In the genomic region with DNA sequence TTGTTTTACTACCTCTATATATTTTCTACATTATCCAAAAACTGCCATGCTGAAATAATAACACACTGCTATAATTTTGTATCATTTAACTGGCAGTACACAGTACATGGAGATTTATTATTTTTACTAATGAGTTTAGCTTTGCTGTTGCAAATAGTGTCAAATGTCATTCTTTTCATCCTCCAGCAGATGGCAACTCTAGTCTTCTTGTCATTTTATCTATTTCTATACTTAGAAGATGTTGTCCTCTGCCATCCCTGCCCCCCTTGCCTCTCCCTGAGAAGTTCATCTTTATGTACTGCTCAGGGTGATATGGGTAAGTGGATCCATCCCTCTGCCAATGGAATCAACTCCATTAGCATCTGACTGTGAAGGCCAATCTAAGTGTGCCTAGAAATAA, we compare ENCODE assay signal across 10 cellular contexts. TPM values are rescaled to one million over a fixed set of nuclear protein-coding genes. Genes with fewer than 3 reads are reported as not detected.
DNase-seq lines count a peak whose midpoint lies in the region; ATAC-seq and TF ChIP-seq lines count a peak whose summit lies in the region.
"Had no signal": no experiment of that assay in that cellular context is flagged by ENCODE, and none has a peak within 500 bp of the region (broad histone marks: within the 10 kb centered on the region; RNA-seq: fewer than 3 reads in every experiment).

No MANE protein-coding gene starts in this region.

- no peak overlapping the region for H2AK5ac ChIP-seq in IMR-90 (ENCODE audit: low read depth, low read length)

- H3K36me3 ChIP-seq in IMR-90 (ENCODE audit: control insufficient read depth, insufficient read depth, low read length) = no peaks in the 10 kb centered on the region

- H3K18ac ChIP-seq in IMR-90 (ENCODE audit: low read depth, low read length) = no peak overlapping the region

- DNase-seq in AG09309 (ENCODE audit: low read depth) = no peak
- DNase-seq in IMR-90 = peak; percentile 19
- DNase-seq in right cardiac atrium = peak in 1 of 3 donors; percentile 52
- DNase-seq in activated CD4-positive, alpha-beta T cell treated with anti-CD3 and anti-CD28 coated beads, Interleukin-2, amount 10 ng/mL, durations not matched to agents 7 days and 5 days = no peak
- DNase-seq in cortex of kidney (lab: John Stamatoyannopoulos, UW) = no peak
- no peak for DNase-seq in NCI-H2107 (lab: John Stamatoyannopoulos, UW)

- H2BK5ac ChIP-seq in IMR-90 (ENCODE audit: low read depth, low read length, poor library complexity, severe bottlenecking) = no peak overlapping the region

- H3K27ac ChIP-seq in IMR-90 (ENCODE audit: insufficient read depth, low read length) = no peak overlapping the region
- no peak overlapping the region for H3K27ac ChIP-seq in right cardiac atrium (ENCODE audit: low read length)

- H3K4me1 ChIP-seq in IMR-90 (ENCODE audit: control insufficient read depth, insufficient read depth, low read length) = no peaks in the 10 kb centered on the region
- no peaks in the 10 kb centered on the region for H3K4me1 ChIP-seq in right cardiac atrium (ENCODE audit: control insufficient read depth, insufficient read depth, low read length)

- H3K36me3 Mint-ChIP-seq in activated CD4-positive, alpha-beta T cell treated with anti-CD3 and anti-CD28 coated beads, Interleukin-2, amount 10 ng/mL, durations not matched to agents 7 days and 5 days (ENCODE audit: low read depth) = no peaks in the 10 kb centered on the region

- H3K27me3 Mint-ChIP-seq in activated CD4-positive, alpha-beta T cell treated with anti-CD3 and anti-CD28 coated beads, Interleukin-2, amount 10 ng/mL, durations not matched to agents 7 days and 5 days = peaks cover 7% of the 10 kb centered on the region

- H3K9me3 ChIP-seq in IMR-90 (ENCODE audit: control insufficient read depth, insufficient read depth, low read length) = no peaks in the 10 kb centered on the region
- no peaks in the 10 kb centered on the region for H3K9me3 ChIP-seq in right cardiac atrium (ENCODE audit: control insufficient read depth, low read length)

- H2BK15ac ChIP-seq in IMR-90 (ENCODE audit: low read depth, low read length) = no peak overlapping the region

- H4K91ac ChIP-seq in IMR-90 (ENCODE audit: insufficient read depth, low read depth, low read length) = no peak overlapping the region

- no peak overlapping the region for H3K4me2 ChIP-seq in IMR-90 (ENCODE audit: low read depth, low read length)

- no peaks in the 10 kb centered on the region for H3K9me1 ChIP-seq in IMR-90 (ENCODE audit: insufficient read depth, low read length)

- H2AFZ ChIP-seq in IMR-90 (replicated peaks; ENCODE audit: low read length, poor library complexity) = no peak overlapping the region

- CTCF ChIA-PET in IMR-90 (lab: Yijun Ruan, JAX) = interaction anchor here (0.7 to 2.2 kb wide), 4 partner anchors 18 to 174 kb away, joined by 3 to 6 read pairs (median 4); no protein-coding TSS in a partner anchor
- CTCF ChIA-PET in activated CD4-positive, alpha-beta T cell treated with anti-CD3 and anti-CD28 coated beads, Interleukin-2, amount 10 ng/mL, durations not matched to agents 7 days and 5 days (lab: Charles Lee) = no interaction called here

- no peak overlapping the region for H3K14ac ChIP-seq in IMR-90 (replicated peaks; ENCODE audit: low read depth, low read length)

- peak; percentile 46 for TF ChIP-seq RAD21 in IMR-90 (IDR thresholded peaks at IDR 0.05; ENCODE audit: low read length)

- no peak overlapping the region for H3K4ac ChIP-seq in IMR-90 (ENCODE audit: low read depth, low read length)

- H4K5ac ChIP-seq in IMR-90 (ENCODE audit: low read depth, low read length) = no peak overlapping the region

- no peaks in the 10 kb centered on the region for H3K9me3 Mint-ChIP-seq in activated CD4-positive, alpha-beta T cell treated with anti-CD3 and anti-CD28 coated beads, Interleukin-2, amount 10 ng/mL, durations not matched to agents 7 days and 5 days

- no peaks in the 10 kb centered on the region for H4K20me1 ChIP-seq in IMR-90 (ENCODE audit: insufficient read depth, low read length)

- H3K4me3 ChIP-seq in AG09309 (ENCODE audit: control insufficient read depth, low read depth, low read length) = no peak overlapping the region
- no peak overlapping the region for H3K4me3 ChIP-seq in IMR-90 (ENCODE audit: insufficient read depth, low read depth, low read length)
- H3K4me3 ChIP-seq in right cardiac atrium (ENCODE audit: low read length) = no peak overlapping the region

- no peaks in the 10 kb centered on the region for H3K79me1 ChIP-seq in IMR-90 (ENCODE audit: low read depth in 1 of 2, low read length in 2 of 2)

- POLR2A ChIA-PET in IMR-90 (lab: Charles Lee; ENCODE audit: unreplicated experiment) = no interaction called here
- POLR2A ChIA-PET in activated CD4-positive, alpha-beta T cell treated with anti-CD3 and anti-CD28 coated beads, Interleukin-2, amount 10 ng/mL, durations not matched to agents 7 days and 5 days (lab: Charles Lee) = no interaction called here

- ATAC-seq in IMR-90 (ENCODE audit: low read depth) = 0 out of 2 replicates have a peak, but pooled peaks have one; percentile 29
- peak; percentile 91 for ATAC-seq in SK-N-SH treated with all-trans-retinoic acid at 6 μM for 48 hours
- peak; percentile 41 to 55 for ATAC-seq in right cardiac atrium
- ATAC-seq in HG03565 (IDR thresholded peaks at IDR 0.05; ENCODE audit: unreplicated experiment) = no peak

- intact Hi-C loops in IMR-90 (cut with micrococcal nuclease) (loop anchor here (1.0 to 10.0 kb wide), 2 partner anchors 173 to 391 kb away; no protein-coding TSS in a partner anchor), right cardiac atrium (cut with DNase I) (loop anchor here in 3 of 4 donors (2.0 to 5.0 kb wide), 2 partner anchors 171 to 173 kb away; no protein-coding TSS in a partner anchor)

- H2BK20ac ChIP-seq in IMR-90 (ENCODE audit: low read depth, low read length) = no peak overlapping the region

- no peaks in the 10 kb centered on the region for H3K4me1 Mint-ChIP-seq in activated CD4-positive, alpha-beta T cell treated with anti-CD3 and anti-CD28 coated beads, Interleukin-2, amount 10 ng/mL, durations not matched to agents 7 days and 5 days

- no peak overlapping the region for H2BK120ac ChIP-seq in IMR-90 (ENCODE audit: low read depth, low read length)

- dilution Hi-C loops in IMR-90 (cut with HindIII; ENCODE audit: low sequenced_read_pairs, unreplicated experiment) = no loop called here

- no peak overlapping the region for H3K4me3 Mint-ChIP-seq in activated CD4-positive, alpha-beta T cell treated with anti-CD3 and anti-CD28 coated beads, Interleukin-2, amount 10 ng/mL, durations not matched to agents 7 days and 5 days

- H3K23ac ChIP-seq in IMR-90 (ENCODE audit: low read depth, low read length) = no peak overlapping the region

- H2AK9ac ChIP-seq in IMR-90 (replicated peaks; ENCODE audit: low read depth, low read length, poor library complexity) = no peak overlapping the region

- no TSS peak for BruUV-seq in IMR-90 (replicated peaks; lab: Mats Ljungman, UMichigan)

- no peak overlapping the region for H3K9ac ChIP-seq in IMR-90 (ENCODE audit: low read depth, low read length)

- no peak overlapping the region for H4K8ac ChIP-seq in IMR-90 (ENCODE audit: low read depth in 2 of 2, low read length in 2 of 2)

- H3K27me3 ChIP-seq in IMR-90 (ENCODE audit: control insufficient read depth, insufficient read depth, low read length) (peaks cover 11% of the 10 kb centered on the region), right cardiac atrium (ENCODE audit: control insufficient read depth, insufficient read depth) (no peaks in the 10 kb centered on the region)

- in situ Hi-C loops in IMR-90 (cut with MboI; ENCODE audit: low sequenced_read_pairs) = loop anchor here (10.0 kb wide), 1 partner anchor 179 kb away; no protein-coding TSS in a partner anchor

- H3K56ac ChIP-seq in IMR-90 (ENCODE audit: extremely low read depth, insufficient read depth, low read length) = no peak overlapping the region

- H3K27ac Mint-ChIP-seq in activated CD4-positive, alpha-beta T cell treated with anti-CD3 and anti-CD28 coated beads, Interleukin-2, amount 10 ng/mL, durations not matched to agents 7 days and 5 days = no peak overlapping the region

- no peak for TF ChIP-seq POLR2A in IMR-90 (IDR thresholded peaks at IDR 0.05; ENCODE audit: low read depth, low read length)

- TF ChIP-seq CTCF in AG09309 (IDR thresholded peaks at IDR 0.05; ENCODE audit: control insufficient read depth, insufficient read depth, low read depth, low read length, missing control alignments) (peak; percentile 24), IMR-90 (conservative IDR thresholded peaks at IDR 0.05; ENCODE audit: low read depth, low read length) (peak; percentile 40)

TF ChIP-seq in IMR-90, 13 proteins besides CTCF, POLR2A, EP300 and RAD21:
- TF ChIP-seq CHD1 (IDR thresholded peaks at IDR 0.05; ENCODE audit: low read depth, low read length) = no peak
- TF ChIP-seq CEBPB (IDR thresholded peaks at IDR 0.05; ENCODE audit: low read depth, low read length) = no peak
- TF ChIP-seq BHLHE40 (IDR thresholded peaks at IDR 0.05; ENCODE audit: low read depth, low read length) = no peak
- TF ChIP-seq SMC3 (IDR thresholded peaks at IDR 0.05; ENCODE audit: low read depth, low read length) = peak; percentile 33; the same call in 1 of the 2 replicates

TF ChIP-seq in SK-N-SH treated with all-trans-retinoic acid at 6 μM for 48 hours, 23 proteins besides CTCF, POLR2A, EP300 and RAD21 (continues in another document):
- TF ChIP-seq PPARA (CRISPR knock-in tag; IDR thresholded peaks at IDR 0.05; ENCODE audit: borderline replicate concordance) (no peak), ZNF8 (CRISPR knock-in tag; IDR thresholded peaks at IDR 0.05) (no peak), ZNF70 (CRISPR knock-in tag; IDR thresholded peaks at IDR 0.05) (no peak), GLIS3 (CRISPR knock-in tag; IDR thresholded peaks at IDR 0.05) (no peak), ZFP30 (CRISPR knock-in tag; IDR thresholded peaks at IDR 0.05) (no peak), ESRRG (CRISPR knock-in tag; IDR thresholded peaks at IDR 0.05) (no peak), ARNTL (CRISPR knock-in tag; IDR thresholded peaks at IDR 0.05; ENCODE audit: borderline replicate concordance, low read depth) (no peak)
- TF ChIP-seq, protein P1, sequence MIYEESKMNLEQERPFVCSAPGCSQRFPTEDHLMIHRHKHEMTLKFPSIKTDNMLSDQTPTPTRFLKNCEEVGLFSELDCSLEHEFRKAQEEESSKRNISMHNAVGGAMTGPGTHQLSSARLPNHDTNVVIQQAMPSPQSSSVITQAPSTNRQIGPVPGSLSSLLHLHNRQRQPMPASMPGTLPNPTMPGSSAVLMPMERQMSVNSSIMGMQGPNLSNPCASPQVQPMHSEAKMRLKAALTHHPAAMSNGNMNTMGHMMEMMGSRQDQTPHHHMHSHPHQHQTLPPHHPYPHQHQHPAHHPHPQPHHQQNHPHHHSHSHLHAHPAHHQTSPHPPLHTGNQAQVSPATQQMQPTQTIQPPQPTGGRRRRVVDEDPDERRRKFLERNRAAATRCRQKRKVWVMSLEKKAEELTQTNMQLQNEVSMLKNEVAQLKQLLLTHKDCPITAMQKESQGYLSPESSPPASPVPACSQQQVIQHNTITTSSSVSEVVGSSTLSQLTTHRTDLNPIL (CRISPR knock-in tag; IDR thresholded peaks at IDR 0.05; ENCODE audit: low read depth) = no peak

RNA-seq across cellular contexts. Expression of a gene that starts 21.7 kb away (rescaled TPM):
- not detected in 2 replicates for total RNA-seq in IMR-90 (2012; rRNA removed)
- polyA plus RNA-seq in IMR-90 (2012; rRNA removed) = not detected in 2 replicates
- not detected in 2 replicates for polyA plus RNA-seq in IMR-90 (2012; cell fraction: cytosol; rRNA removed)
- not detected in 2 replicates for polyA plus RNA-seq in IMR-90 (2012; cell fraction: nucleus; rRNA removed; ENCODE audit: low replicate concordance)
- total RNA-seq in right cardiac atrium = under 1 TPM; 0.68 to 0.97 (median 0.84) TPM
- polyA plus RNA-seq in right cardiac atrium = 0.72 TPM
- total RNA-seq in activated CD4-positive, alpha-beta T cell treated with anti-CD3 and anti-CD28 coated beads, Interleukin-2, amount 10 ng/mL, durations not matched to agents 7 days and 5 days = not detected
- total RNA-seq: T-helper 2 cell treated with Interferon-gamma antibody and Interleukin-4, amounts not matched to agents 100 ng/mL and 5 ng/mL, for 36 hours had no signal
- polyA plus RNA-seq: keratinocyte had no signal
